In the genomic region with DNA sequence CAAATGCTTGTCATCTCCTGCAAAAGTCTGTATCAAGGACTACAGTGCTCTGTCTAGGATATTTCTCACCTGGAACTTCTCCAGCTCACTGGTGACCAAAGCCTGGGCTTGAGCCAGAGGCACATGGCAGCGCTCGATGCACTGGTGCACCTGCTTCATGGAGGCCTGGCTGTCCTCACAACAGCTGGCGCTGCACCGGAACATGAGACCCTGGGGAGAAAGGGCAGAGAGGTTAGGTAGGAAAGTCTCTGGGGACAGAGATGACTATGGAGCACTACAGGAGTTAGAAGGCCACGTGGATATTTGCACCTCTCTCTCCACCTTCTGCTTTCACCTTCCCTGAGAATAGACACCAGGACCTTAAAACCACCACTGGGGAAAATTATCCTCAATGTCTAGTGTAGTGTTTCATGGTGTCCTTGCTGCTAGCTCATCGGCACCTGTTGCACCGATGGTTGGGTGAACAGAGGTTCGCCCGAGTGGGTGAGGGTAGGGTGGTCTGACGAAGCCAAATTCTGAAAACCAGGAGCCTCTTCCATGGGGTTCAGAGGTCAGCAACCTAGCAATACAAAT, we compare ENCODE assay signal across 8 cellular contexts. TPM values are rescaled to one million over a fixed set of nuclear protein-coding genes. Genes with fewer than 3 reads are reported as not detected.
A peak's percentile ranks its signal among the peaks of the same experiment; 100 is the strongest.
DNase-seq lines count a peak whose midpoint lies in the region; ATAC-seq and TF ChIP-seq lines count a peak whose summit lies in the region.

No MANE protein-coding gene starts in this region.

- peaks cover 13% of the 10 kb centered on the region for H3K4me1 ChIP-seq in foreskin keratinocyte
- H3K4me1 ChIP-seq in smooth muscle cell (ENCODE audit: low read depth): no peaks in the 10 kb centered on the region

- H3K4me2 ChIP-seq in smooth muscle cell: peak overlapping the region; percentile 96

- WGBS in smooth muscle cell (ENCODE audit: low lambda C conversion rate): 68% methylated on average over 10 of the region's 10 CpGs

- no peaks in the 10 kb centered on the region for H4K20me1 ChIP-seq in smooth muscle cell (ENCODE audit: low read depth)

- DNase-seq in NCI-H2029 (lab: John Stamatoyannopoulos, UW) (peak; percentile 3), NCI-H2029 treated with DMSO at 0.1 percent for 48 hours (lab: John Stamatoyannopoulos, UW) (no peak), SK-N-MC (ENCODE audit: low read depth, low spot score) (no peak), foreskin keratinocyte (peak in 1 of 2 donors; percentile 2), smooth muscle cell (lab: John Stamatoyannopoulos, UW; ENCODE audit: unreplicated experiment) (no peak), D341Med (ENCODE audit: low spot score) (no peak), medulla oblongata (ENCODE audit: extremely low spot score) (no peak)

- H3K36me3 ChIP-seq in SK-N-MC (ENCODE audit: insufficient read depth, low read length) (peaks cover 24% of the 10 kb centered on the region), smooth muscle cell (ENCODE audit: low read depth) (no peaks in the 10 kb centered on the region)

- peak overlapping the region; percentile 98 for H2AFZ ChIP-seq in smooth muscle cell (ENCODE audit: low read depth)

- H3K9ac ChIP-seq in SK-N-MC (ENCODE audit: insufficient read length): peak overlapping the region; percentile 88
- H3K9ac ChIP-seq in smooth muscle cell (ENCODE audit: low read depth): peak overlapping the region; percentile 69

- H3K4me3 ChIP-seq in SK-N-MC: peak overlapping the region; percentile 92
- H3K4me3 ChIP-seq in smooth muscle cell: peak overlapping the region; percentile 85

- ATAC-seq in foreskin keratinocyte (no peak), HG03439 (IDR thresholded peaks at IDR 0.05; ENCODE audit: unreplicated experiment) (no peak)

- no peak overlapping the region for H3K27ac ChIP-seq in SK-N-MC
- peak overlapping the region; percentile 4 for H3K27ac ChIP-seq in foreskin keratinocyte
- H3K27ac ChIP-seq in smooth muscle cell (ENCODE audit: low read depth): no peak overlapping the region

- H3K9me3 ChIP-seq in SK-N-MC (ENCODE audit: low read depth, low read length): no peaks in the 10 kb centered on the region
- no peaks in the 10 kb centered on the region for H3K9me3 ChIP-seq in smooth muscle cell (replicated peaks; ENCODE audit: low read depth)

- H3K27me3 ChIP-seq in foreskin keratinocyte (no peaks in the 10 kb centered on the region), smooth muscle cell (ENCODE audit: low read depth) (no peaks in the 10 kb centered on the region)

- peaks cover 3% of the 10 kb centered on the region for H3F3A ChIP-seq in smooth muscle cell (ENCODE audit: low read depth)

- TF ChIP-seq CTCF in foreskin keratinocyte (conservative IDR thresholded peaks at IDR 0.05) (no peak), smooth muscle cell (IDR thresholded peaks at IDR 0.05; ENCODE audit: borderline replicate concordance, insufficient read depth, poor library complexity, severe bottlenecking) (no peak)

- no peaks in the 10 kb centered on the region for H3K79me2 ChIP-seq in smooth muscle cell (ENCODE audit: low read depth)

RNA-seq across cellular contexts. Expression of gene FAM136A, which starts 1.0 kb away (rescaled TPM):
- total RNA-seq in foreskin keratinocyte (42.4 and 46.4 TPM in 2 replicates), smooth muscle cell (14.4 and 24.4 TPM in 2 replicates)
- polyA plus RNA-seq in foreskin keratinocyte (37.8 and 45.6 TPM in 2 replicates), smooth muscle cell (26.6 and 28.8 TPM in 2 replicates)

RNA-seq across cellular contexts. Expression of gene SNRPG, which starts 7.3 kb away (rescaled TPM):
- total RNA-seq in foreskin keratinocyte (256 and 288 TPM in 2 replicates), smooth muscle cell (281 and 284 TPM in 2 replicates)
- polyA plus RNA-seq in foreskin keratinocyte (416 and 483 TPM in 2 replicates), smooth muscle cell (343 and 347 TPM in 2 replicates)

RNA-seq across cellular contexts. Expression of gene PCYOX1, which starts 42.9 kb away (rescaled TPM):
- total RNA-seq in foreskin keratinocyte (34.8 and 35.6 TPM in 2 replicates), smooth muscle cell (51.2 and 53.4 TPM in 2 replicates)
- polyA plus RNA-seq in foreskin keratinocyte (12.5 and 13.8 TPM in 2 replicates), smooth muscle cell (36.4 and 46.2 TPM in 2 replicates)

RNA-seq across cellular contexts. Expression of gene TIA1, which starts 52.4 kb away (rescaled TPM):
- 44.4 and 45.2 TPM in 2 replicates for total RNA-seq in foreskin keratinocyte
- 10.7 and 12.1 TPM in 2 replicates for polyA plus RNA-seq in foreskin keratinocyte
- 153 and 177 TPM in 2 replicates for total RNA-seq in smooth muscle cell
- polyA plus RNA-seq in smooth muscle cell: 54.2 and 56.9 TPM in 2 replicates
